ENCODE assay signal across 24 cellular contexts in the genomic region with DNA sequence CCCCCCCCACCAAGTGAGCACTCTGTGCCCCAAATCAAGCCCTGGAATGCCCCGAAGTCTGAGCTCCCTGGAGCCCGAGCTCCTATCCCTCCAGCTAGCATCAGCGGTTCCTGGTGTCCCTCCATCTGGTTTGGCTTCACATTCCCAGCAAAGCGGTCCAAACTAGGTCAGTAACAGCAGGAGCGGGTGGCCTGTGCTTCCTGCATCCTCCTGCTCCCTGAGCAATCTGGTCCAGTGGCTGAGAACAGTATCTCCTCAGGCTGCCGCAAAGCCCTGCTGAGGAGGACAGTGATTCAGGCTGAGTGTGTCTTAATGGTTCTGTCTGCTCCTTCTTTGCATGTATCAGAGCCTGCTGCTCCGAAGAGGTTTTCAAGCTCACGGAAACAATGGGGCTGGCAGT. TPM values are rescaled to one million over a fixed set of nuclear protein-coding genes. Genes with fewer than 3 reads are reported as not detected.
DNase-seq lines count a peak whose midpoint lies in the region; ATAC-seq and TF ChIP-seq lines count a peak whose summit lies in the region.
"Had no signal": no experiment of that assay in that cellular context is flagged by ENCODE, and none has a peak within 500 bp of the region (broad histone marks: within the 10 kb centered on the region; RNA-seq: fewer than 3 reads in every experiment).

No MANE protein-coding gene starts in this region.

- DNase-seq in G401 (ENCODE audit: low spot score) (peak; percentile 97), dorsolateral prefrontal cortex (peak in 5 of 10 donors; percentile 21 to 86 (median 54)), retina (peak; percentile 62), dedifferentiated amniotic fluid mesenchymal stem cell (ENCODE audit: extremely low spot score) (no peak), SW480 (ENCODE audit: low spot score) (no peak)
- DNase-seq: CD4-positive, CD25-positive, alpha-beta regulatory T cell; DMS53; GDM1; NCI-H1048; NCI-H1417; NCI-H1694; NCI-H2029 treated with DMSO at 0.1 percent for 48 hours; NCI-H446 treated with DMSO at 0.1 percent for 48 hours; NCI-H526; NCI-H82; PC-9; SJCRH30 had no signal

- H3K27ac ChIP-seq in angular gyrus (ENCODE audit: low read depth, low read length) (peak overlapping the region; percentile 50), dorsolateral prefrontal cortex (peak overlapping the region in 31 of 59 donors; percentile 3 to 93 (median 39))
- H3K27ac ChIP-seq: BLaER1, HL-60, PC-9, SJCRH30 had no signal

- intact Hi-C loops in dorsolateral prefrontal cortex (cut with DNase I): no loop called here

- in situ Hi-C loops in G401 (cut with HindIII; ENCODE audit: low sequenced_read_pairs): no loop called here

- H3K4me3 ChIP-seq in dorsolateral prefrontal cortex: no peak overlapping the region
- H3K4me3 ChIP-seq: BLaER1, GM12878, PC-9, SJCRH30 had no signal

- ATAC-seq in GM21576 (IDR thresholded peaks at IDR 0.05; ENCODE audit: unreplicated experiment) (no peak), GM19452 (IDR thresholded peaks at IDR 0.05; ENCODE audit: unreplicated experiment) (no peak)
- ATAC-seq: GM12878, SK-N-SH treated with all-trans-retinoic acid at 6 μM for 48 hours had no signal

- no peaks in the 10 kb centered on the region for H3K27me3 ChIP-seq in dorsolateral prefrontal cortex
- H3K27me3 ChIP-seq: BLaER1 had no signal

- TF ChIP-seq CTCF in dorsolateral prefrontal cortex (IDR thresholded peaks at IDR 0.05 in 54 of 56, conservative IDR thresholded peaks at IDR 0.05 in 2 of 56; ENCODE audit: low read depth in 1 of 56, partially characterized antibody in 56 of 56): no peak

RNA-seq across cellular contexts. Expression of a gene that starts 25.9 kb away (rescaled TPM):
- total RNA-seq in G401 (2014; rRNA removed; shearing (Covaris generic)): 2.4 and 5.8 TPM in 2 replicates
- 10 to 100 TPM in 7 of 120 experiments, 1 to 10 TPM in 113; 1.2 to 14.3 (median 5.2) TPM for total RNA-seq in dorsolateral prefrontal cortex

RNA-seq across cellular contexts. Expression of a gene that starts 45.1 kb away (rescaled TPM):
- total RNA-seq in G401 (2014; rRNA removed; shearing (Covaris generic)): 1,415 and 1,774 TPM in 2 replicates
- 100 to 1,000 TPM; 253 to 573 (median 415) TPM for total RNA-seq in dorsolateral prefrontal cortex

Comparison
In these comparisons a context has a peak if more than half of its experiments do, and no peak if none do; other contexts are left out.
1. DNase-seq: peak in G401 (single experiment) and retina (single experiment); none in dedifferentiated amniotic fluid mesenchymal stem cell (single experiment) and SW480 (single experiment).